13 cellular contexts compared by ENCODE assay signal in genomic region chr6:43968110-43968965, GRCh38.
"Had no signal": no experiment of that assay in that cellular context is flagged by ENCODE, and none has a peak within 500 bp of the region (broad histone marks: within the 10 kb centered on the region; RNA-seq: fewer than 3 reads in every experiment).

No MANE protein-coding gene starts in this region.

- ATAC-seq: activated CD8-positive, alpha-beta T cell treated with anti-CD3 and anti-CD28 coated beads for 36 hours; gastroesophageal sphincter; lower lobe of right lung; T-cell had no signal

- H3K36me3 ChIP-seq: gastroesophageal sphincter, lower lobe of right lung, neutrophil, right atrium auricular region had no signal

- H3K9me3 ChIP-seq: gastroesophageal sphincter, lower lobe of right lung, neutrophil, right atrium auricular region had no signal

- H3K27me3 ChIP-seq: gastroesophageal sphincter, right atrium auricular region had no signal

- H3K4me3 ChIP-seq: gastroesophageal sphincter, lower lobe of right lung, right atrium auricular region, skin epidermis had no signal

- DNase-seq: activated CD8-positive, alpha-beta T cell treated with anti-CD3 and anti-CD28 coated beads for 36 hours; activated naive CD4-positive, alpha-beta T cell; effector CD8-positive, alpha-beta T cell; lower lobe of right lung; midbrain; posterior cingulate gyrus; stimulated activated CD4-positive, alpha-beta T cell treated with anti-CD3 and anti-CD28 coated beads, Interleukin-4, amount 100 ng/mL, for 4 hours had no signal

- H3K27ac ChIP-seq: epithelial cell of prostate, gastroesophageal sphincter, lower lobe of right lung, neutrophil, right atrium auricular region, skin epidermis had no signal
